12 cellular contexts compared by ENCODE assay signal in genomic region chr5:7762267-7762666, GRCh38.
DNase-seq lines count a peak whose midpoint lies in the region; ATAC-seq and TF ChIP-seq lines count a peak whose summit lies in the region.
"Had no signal": no experiment of that assay in that cellular context is flagged by ENCODE, and none has a peak within 500 bp of the region (broad histone marks: within the 10 kb centered on the region; RNA-seq: fewer than 3 reads in every experiment).

No MANE protein-coding gene starts in this region.

- TF ChIP-seq CTCF in C4-2B (conservative IDR thresholded peaks at IDR 0.05) (peak; percentile 50), epithelial cell of proximal tubule (conservative IDR thresholded peaks at IDR 0.05; ENCODE audit: low read depth, low read length) (peak; percentile 27)

- ATAC-seq in GM21360 (IDR thresholded peaks at IDR 0.05; ENCODE audit: unreplicated experiment) = peak; percentile 83
- ATAC-seq in HG03159 (IDR thresholded peaks at IDR 0.05; ENCODE audit: unreplicated experiment) = no peak
- ATAC-seq: naive thymus-derived CD4-positive, alpha-beta T cell had no signal

- H3K4me3 ChIP-seq in epithelial cell of proximal tubule (ENCODE audit: low read depth, low read length) = no peak overlapping the region

- DNase-seq in NCI-H2107 treated with DMSO at 0.1 percent for 48 hours (lab: John Stamatoyannopoulos, UW; ENCODE audit: unreplicated experiment) (peak; percentile 75), epithelial cell of proximal tubule (ENCODE audit: low read depth) (no peak), OCI-M2 (lab: John Stamatoyannopoulos, UW; ENCODE audit: unreplicated experiment) (no peak), occipital lobe (lab: John Stamatoyannopoulos, UW) (no peak), AG08396 (ENCODE audit: low spot score) (no peak)
- DNase-seq: activated naive CD4-positive, alpha-beta T cell treated with anti-CD3 and anti-CD28 coated beads for 36 hours; central memory CD4-positive, alpha-beta T cell; HFFc6; naive thymus-derived CD4-positive, alpha-beta T cell had no signal

- H3K27ac ChIP-seq in C4-2B = no peak overlapping the region
